Comparison of ENCODE assay signal across 1 cellular context in the genomic region with DNA sequence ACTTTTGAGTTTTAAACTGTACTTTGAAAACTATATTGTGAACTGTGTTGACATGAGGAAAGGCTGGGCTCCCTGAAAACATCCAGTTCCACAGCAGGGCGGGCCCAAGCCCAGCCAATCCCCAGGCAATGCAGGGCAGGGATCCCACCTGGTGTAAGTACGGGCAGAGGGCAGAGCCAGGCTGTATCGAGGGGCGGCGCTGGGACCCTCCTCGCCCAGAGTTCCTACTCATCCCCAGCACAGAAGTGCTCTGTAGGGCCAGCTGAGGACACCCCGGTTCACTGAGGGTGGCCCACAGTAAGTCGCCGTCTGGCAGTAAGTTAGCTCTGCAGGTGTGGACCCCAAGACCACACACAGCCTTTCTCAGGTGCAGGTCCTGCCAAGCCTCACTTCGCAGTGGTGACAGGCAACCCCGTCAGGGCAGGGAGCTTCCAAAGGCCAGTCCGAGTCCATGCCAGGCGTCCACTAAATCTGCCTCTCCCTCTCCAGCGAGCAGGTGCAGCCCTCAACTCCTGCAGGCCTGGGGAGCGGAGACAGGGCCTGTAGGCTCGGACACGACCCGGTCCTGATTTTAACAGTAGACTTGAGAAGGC.
TF ChIP-seq lines count a peak whose summit lies in the region.

No MANE protein-coding gene starts in this region.

TF ChIP-seq in HepG2, 621 proteins besides CTCF, POLR2A, EP300 and RAD21 (continues in another document):
- TF ChIP-seq SNAI1 (CRISPR knock-in tag; IDR thresholded peaks at IDR 0.05; ENCODE audit: borderline replicate concordance): no peak
- TF ChIP-seq U2AF2 (IDR thresholded peaks at IDR 0.05; ENCODE audit: low read depth, low read length): no peak
- TF ChIP-seq ARNT (IDR thresholded peaks at IDR 0.05): no peak
- no peak for TF ChIP-seq BHLHE40 (IDR thresholded peaks at IDR 0.05; ENCODE audit: low read length)
- no peak for TF ChIP-seq MTF2 (CRISPR knock-in tag; IDR thresholded peaks at IDR 0.05; ENCODE audit: borderline replicate concordance)
- TF ChIP-seq ZNF83 (CRISPR knock-in tag; IDR thresholded peaks at IDR 0.05; ENCODE audit: borderline replicate concordance): no peak
- TF ChIP-seq ZC3H13 (CRISPR knock-in tag; IDR thresholded peaks at IDR 0.05): peak; percentile 59; the same call in 1 of the 2 replicates
- TF ChIP-seq ZNF235 (CRISPR knock-in tag; IDR thresholded peaks at IDR 0.05; ENCODE audit: borderline replicate concordance): no peak
- no peak for TF ChIP-seq ZNF296 (CRISPR knock-in tag; conservative IDR thresholded peaks at IDR 0.05)
- no peak for TF ChIP-seq DMAP1 (CRISPR knock-in tag; IDR thresholded peaks at IDR 0.05)
- TF ChIP-seq, protein P1, sequence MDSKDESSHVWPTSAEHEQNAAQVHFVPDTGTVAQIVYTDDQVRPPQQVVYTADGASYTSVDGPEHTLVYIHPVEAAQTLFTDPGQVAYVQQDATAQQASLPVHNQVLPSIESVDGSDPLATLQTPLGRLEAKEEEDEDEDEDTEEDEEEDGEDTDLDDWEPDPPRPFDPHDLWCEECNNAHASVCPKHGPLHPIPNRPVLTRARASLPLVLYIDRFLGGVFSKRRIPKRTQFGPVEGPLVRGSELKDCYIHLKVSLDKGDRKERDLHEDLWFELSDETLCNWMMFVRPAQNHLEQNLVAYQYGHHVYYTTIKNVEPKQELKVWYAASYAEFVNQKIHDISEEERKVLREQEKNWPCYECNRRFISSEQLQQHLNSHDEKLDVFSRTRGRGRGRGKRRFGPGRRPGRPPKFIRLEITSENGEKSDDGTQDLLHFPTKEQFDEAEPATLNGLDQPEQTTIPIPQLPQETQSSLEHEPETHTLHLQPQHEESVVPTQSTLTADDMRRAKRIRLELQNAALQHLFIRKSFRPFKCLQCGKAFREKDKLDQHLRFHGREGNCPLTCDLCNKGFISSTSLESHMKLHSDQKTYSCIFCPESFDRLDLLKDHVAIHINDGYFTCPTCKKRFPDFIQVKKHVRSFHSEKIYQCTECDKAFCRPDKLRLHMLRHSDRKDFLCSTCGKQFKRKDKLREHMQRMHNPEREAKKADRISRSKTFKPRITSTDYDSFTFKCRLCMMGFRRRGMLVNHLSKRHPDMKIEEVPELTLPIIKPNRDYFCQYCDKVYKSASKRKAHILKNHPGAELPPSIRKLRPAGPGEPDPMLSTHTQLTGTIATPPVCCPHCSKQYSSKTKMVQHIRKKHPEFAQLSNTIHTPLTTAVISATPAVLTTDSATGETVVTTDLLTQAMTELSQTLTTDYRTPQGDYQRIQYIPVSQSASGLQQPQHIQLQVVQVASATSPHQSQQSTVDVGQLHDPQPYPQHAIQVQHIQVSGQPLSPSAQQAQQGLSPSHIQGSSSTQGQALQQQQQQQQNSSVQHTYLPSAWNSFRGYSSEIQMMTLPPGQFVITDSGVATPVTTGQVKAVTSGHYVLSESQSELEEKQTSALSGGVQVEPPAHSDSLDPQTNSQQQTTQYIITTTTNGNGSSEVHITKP (CRISPR knock-in tag; IDR thresholded peaks at IDR 0.05; ENCODE audit: low read depth): no peak
- TF ChIP-seq ZNF678 (CRISPR knock-in tag; IDR thresholded peaks at IDR 0.05): no peak
- TF ChIP-seq, protein P2, sequence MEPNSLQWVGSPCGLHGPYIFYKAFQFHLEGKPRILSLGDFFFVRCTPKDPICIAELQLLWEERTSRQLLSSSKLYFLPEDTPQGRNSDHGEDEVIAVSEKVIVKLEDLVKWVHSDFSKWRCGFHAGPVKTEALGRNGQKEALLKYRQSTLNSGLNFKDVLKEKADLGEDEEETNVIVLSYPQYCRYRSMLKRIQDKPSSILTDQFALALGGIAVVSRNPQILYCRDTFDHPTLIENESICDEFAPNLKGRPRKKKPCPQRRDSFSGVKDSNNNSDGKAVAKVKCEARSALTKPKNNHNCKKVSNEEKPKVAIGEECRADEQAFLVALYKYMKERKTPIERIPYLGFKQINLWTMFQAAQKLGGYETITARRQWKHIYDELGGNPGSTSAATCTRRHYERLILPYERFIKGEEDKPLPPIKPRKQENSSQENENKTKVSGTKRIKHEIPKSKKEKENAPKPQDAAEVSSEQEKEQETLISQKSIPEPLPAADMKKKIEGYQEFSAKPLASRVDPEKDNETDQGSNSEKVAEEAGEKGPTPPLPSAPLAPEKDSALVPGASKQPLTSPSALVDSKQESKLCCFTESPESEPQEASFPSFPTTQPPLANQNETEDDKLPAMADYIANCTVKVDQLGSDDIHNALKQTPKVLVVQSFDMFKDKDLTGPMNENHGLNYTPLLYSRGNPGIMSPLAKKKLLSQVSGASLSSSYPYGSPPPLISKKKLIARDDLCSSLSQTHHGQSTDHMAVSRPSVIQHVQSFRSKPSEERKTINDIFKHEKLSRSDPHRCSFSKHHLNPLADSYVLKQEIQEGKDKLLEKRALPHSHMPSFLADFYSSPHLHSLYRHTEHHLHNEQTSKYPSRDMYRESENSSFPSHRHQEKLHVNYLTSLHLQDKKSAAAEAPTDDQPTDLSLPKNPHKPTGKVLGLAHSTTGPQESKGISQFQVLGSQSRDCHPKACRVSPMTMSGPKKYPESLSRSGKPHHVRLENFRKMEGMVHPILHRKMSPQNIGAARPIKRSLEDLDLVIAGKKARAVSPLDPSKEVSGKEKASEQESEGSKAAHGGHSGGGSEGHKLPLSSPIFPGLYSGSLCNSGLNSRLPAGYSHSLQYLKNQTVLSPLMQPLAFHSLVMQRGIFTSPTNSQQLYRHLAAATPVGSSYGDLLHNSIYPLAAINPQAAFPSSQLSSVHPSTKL (CRISPR knock-in tag; IDR thresholded peaks at IDR 0.05): no peak
- no peak for TF ChIP-seq SRF (IDR thresholded peaks at IDR 0.05; ENCODE audit: low read depth, low read length)
- TF ChIP-seq XBP1 (CRISPR knock-in tag; IDR thresholded peaks at IDR 0.05): no peak
- no peak for TF ChIP-seq ZNF572 (CRISPR knock-in tag; IDR thresholded peaks at IDR 0.05)
- TF ChIP-seq ZNF234 (CRISPR knock-in tag; conservative IDR thresholded peaks at IDR 0.05): 0 out of 2 replicates have a peak, but pooled peaks have one; percentile 25
- TF ChIP-seq ZFP82 (CRISPR knock-in tag; IDR thresholded peaks at IDR 0.05; ENCODE audit: borderline replicate concordance): no peak
- no peak for TF ChIP-seq SIX1 (CRISPR knock-in tag; IDR thresholded peaks at IDR 0.05; ENCODE audit: borderline replicate concordance)
- no peak for TF ChIP-seq ZNF17 (CRISPR knock-in tag; IDR thresholded peaks at IDR 0.05)
- TF ChIP-seq MBNL3 (CRISPR knock-in tag; conservative IDR thresholded peaks at IDR 0.05): no peak
- no peak for TF ChIP-seq ZBTB20 (CRISPR knock-in tag; IDR thresholded peaks at IDR 0.05; ENCODE audit: borderline replicate concordance, low read depth)
- 0 out of 2 replicates have a peak, but pooled peaks have one; percentile 32 for TF ChIP-seq ZNF616 (CRISPR knock-in tag; IDR thresholded peaks at IDR 0.05; ENCODE audit: low read depth)
- TF ChIP-seq NPAS2 (CRISPR knock-in tag; IDR thresholded peaks at IDR 0.05; ENCODE audit: borderline replicate concordance): no peak
- TF ChIP-seq ZNF7 (CRISPR knock-in tag; IDR thresholded peaks at IDR 0.05): no peak
- no peak for TF ChIP-seq ZNF607 (CRISPR knock-in tag; IDR thresholded peaks at IDR 0.05; ENCODE audit: borderline replicate concordance)
- TF ChIP-seq ZIK1 (CRISPR knock-in tag; IDR thresholded peaks at IDR 0.05; ENCODE audit: borderline replicate concordance, low read depth): no peak
- no peak for TF ChIP-seq ZNF839 (CRISPR knock-in tag; IDR thresholded peaks at IDR 0.05; ENCODE audit: borderline replicate concordance)
- TF ChIP-seq RARG (CRISPR knock-in tag; IDR thresholded peaks at IDR 0.05; ENCODE audit: low read depth): no peak
- no peak for TF ChIP-seq ZNF367 (CRISPR knock-in tag; IDR thresholded peaks at IDR 0.05; ENCODE audit: borderline replicate concordance)
- TF ChIP-seq KAT8 (CRISPR knock-in tag; IDR thresholded peaks at IDR 0.05): no peak
- TF ChIP-seq ZNF280B (CRISPR knock-in tag; IDR thresholded peaks at IDR 0.05; ENCODE audit: borderline replicate concordance): no peak
- peak; percentile 17; the same call in 1 of the 2 replicates for TF ChIP-seq ZNF891 (CRISPR knock-in tag; IDR thresholded peaks at IDR 0.05)
- TF ChIP-seq, protein P3, sequence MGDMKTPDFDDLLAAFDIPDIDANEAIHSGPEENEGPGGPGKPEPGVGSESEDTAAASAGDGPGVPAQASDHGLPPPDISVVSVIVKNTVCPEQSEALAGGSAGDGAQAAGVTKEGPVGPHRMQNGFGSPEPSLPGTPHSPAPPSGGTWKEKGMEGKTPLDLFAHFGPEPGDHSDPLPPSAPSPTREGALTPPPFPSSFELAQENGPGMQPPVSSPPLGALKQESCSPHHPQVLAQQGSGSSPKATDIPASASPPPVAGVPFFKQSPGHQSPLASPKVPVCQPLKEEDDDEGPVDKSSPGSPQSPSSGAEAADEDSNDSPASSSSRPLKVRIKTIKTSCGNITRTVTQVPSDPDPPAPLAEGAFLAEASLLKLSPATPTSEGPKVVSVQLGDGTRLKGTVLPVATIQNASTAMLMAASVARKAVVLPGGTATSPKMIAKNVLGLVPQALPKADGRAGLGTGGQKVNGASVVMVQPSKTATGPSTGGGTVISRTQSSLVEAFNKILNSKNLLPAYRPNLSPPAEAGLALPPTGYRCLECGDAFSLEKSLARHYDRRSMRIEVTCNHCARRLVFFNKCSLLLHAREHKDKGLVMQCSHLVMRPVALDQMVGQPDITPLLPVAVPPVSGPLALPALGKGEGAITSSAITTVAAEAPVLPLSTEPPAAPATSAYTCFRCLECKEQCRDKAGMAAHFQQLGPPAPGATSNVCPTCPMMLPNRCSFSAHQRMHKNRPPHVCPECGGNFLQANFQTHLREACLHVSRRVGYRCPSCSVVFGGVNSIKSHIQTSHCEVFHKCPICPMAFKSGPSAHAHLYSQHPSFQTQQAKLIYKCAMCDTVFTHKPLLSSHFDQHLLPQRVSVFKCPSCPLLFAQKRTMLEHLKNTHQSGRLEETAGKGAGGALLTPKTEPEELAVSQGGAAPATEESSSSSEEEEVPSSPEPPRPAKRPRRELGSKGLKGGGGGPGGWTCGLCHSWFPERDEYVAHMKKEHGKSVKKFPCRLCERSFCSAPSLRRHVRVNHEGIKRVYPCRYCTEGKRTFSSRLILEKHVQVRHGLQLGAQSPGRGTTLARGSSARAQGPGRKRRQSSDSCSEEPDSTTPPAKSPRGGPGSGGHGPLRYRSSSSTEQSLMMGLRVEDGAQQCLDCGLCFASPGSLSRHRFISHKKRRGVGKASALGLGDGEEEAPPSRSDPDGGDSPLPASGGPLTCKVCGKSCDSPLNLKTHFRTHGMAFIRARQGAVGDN (CRISPR knock-in tag; IDR thresholded peaks at IDR 0.05): peak; percentile 72
- no peak for TF ChIP-seq DRAP1 (CRISPR knock-in tag; IDR thresholded peaks at IDR 0.05)
- no peak for TF ChIP-seq MATR3 (CRISPR knock-in tag; IDR thresholded peaks at IDR 0.05)
- no peak for TF ChIP-seq ZSCAN9 (CRISPR knock-in tag; IDR thresholded peaks at IDR 0.05; ENCODE audit: borderline replicate concordance)
- TF ChIP-seq ZFX (CRISPR knock-in tag; IDR thresholded peaks at IDR 0.05; ENCODE audit: low read depth): 0 out of 2 replicates have a peak, but pooled peaks have one; percentile 29
- TF ChIP-seq, protein P4, sequence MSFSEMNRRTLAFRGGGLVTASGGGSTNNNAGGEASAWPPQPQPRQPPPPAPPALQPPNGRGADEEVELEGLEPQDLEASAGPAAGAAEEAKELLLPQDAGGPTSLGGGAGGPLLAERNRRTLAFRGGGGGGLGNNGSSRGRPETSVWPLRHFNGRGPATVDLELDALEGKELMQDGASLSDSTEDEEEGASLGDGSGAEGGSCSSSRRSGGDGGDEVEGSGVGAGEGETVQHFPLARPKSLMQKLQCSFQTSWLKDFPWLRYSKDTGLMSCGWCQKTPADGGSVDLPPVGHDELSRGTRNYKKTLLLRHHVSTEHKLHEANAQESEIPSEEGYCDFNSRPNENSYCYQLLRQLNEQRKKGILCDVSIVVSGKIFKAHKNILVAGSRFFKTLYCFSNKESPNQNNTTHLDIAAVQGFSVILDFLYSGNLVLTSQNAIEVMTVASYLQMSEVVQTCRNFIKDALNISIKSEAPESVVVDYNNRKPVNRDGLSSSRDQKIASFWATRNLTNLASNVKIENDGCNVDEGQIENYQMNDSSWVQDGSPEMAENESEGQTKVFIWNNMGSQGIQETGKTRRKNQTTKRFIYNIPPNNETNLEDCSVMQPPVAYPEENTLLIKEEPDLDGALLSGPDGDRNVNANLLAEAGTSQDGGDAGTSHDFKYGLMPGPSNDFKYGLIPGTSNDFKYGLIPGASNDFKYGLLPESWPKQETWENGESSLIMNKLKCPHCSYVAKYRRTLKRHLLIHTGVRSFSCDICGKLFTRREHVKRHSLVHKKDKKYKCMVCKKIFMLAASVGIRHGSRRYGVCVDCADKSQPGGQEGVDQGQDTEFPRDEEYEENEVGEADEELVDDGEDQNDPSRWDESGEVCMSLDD (CRISPR knock-in tag; IDR thresholded peaks at IDR 0.05; ENCODE audit: borderline replicate concordance): no peak
